12 cellular contexts compared by ENCODE assay signal in genomic region chr22:25120761-25121212, GRCh38.
DNase-seq lines count a peak whose midpoint lies in the region; ATAC-seq, FAIRE-seq and TF ChIP-seq lines count a peak whose summit lies in the region.
"Had no signal": no experiment of that assay in that cellular context is flagged by ENCODE, and none has a peak within 500 bp of the region (broad histone marks: within the 10 kb centered on the region; RNA-seq: fewer than 3 reads in every experiment).

No MANE protein-coding gene starts in this region.

- WGBS in esophagus, 2 donors = 56 to 57% methylated on average over 12 of the region's 12 CpGs
- 30 to 33% methylated on average over 12 of the region's 12 CpGs for WGBS in upper lobe of left lung, 2 donors

- ATAC-seq in mucosa of descending colon (peak; percentile 68), upper lobe of left lung (ENCODE audit: low FRiP score in 2 of 2) (peak in 1 of 2 donors; percentile 52), GM21515 (IDR thresholded peaks at IDR 0.05; ENCODE audit: unreplicated experiment) (no peak)

- no peak for FAIRE-seq in RCC 7860 (lab: Jason Lieb, UNC)
- FAIRE-seq: GM12892 had no signal

- no peak for TF ChIP-seq POLR2A in upper lobe of left lung (IDR thresholded peaks at IDR 0.05)

- TF ChIP-seq EP300 in upper lobe of left lung (IDR thresholded peaks at IDR 0.05) = peak in 1 of 4 donors; percentile 7

- H3K27ac ChIP-seq in RWPE1 = peak overlapping the region; percentile 46
- peak overlapping the region; percentile 57 to 78 for H3K27ac ChIP-seq in esophagus (ENCODE audit: low read depth in 2 of 2, low read length in 1 of 2)
- peak overlapping the region; percentile 75 to 81 (median 78) for H3K27ac ChIP-seq in upper lobe of left lung

- peaks cover 0 to 4% of the 10 kb centered on the region in 2 donors for H3K36me3 ChIP-seq in esophagus (ENCODE audit: control insufficient read depth in 2 of 2, insufficient read depth in 2 of 2, low read length in 1 of 2)
- no peaks in the 10 kb centered on the region for H3K36me3 ChIP-seq in mucosa of descending colon (ENCODE audit: low read depth)
- no peaks in the 10 kb centered on the region for H3K36me3 ChIP-seq in upper lobe of left lung

- DNase-seq in RWPE1 (ENCODE audit: low spot score) = no peak
- peak; percentile 52 to 67 (median 57) for DNase-seq in mucosa of descending colon
- peak in 1 of 2 donors; percentile 83 for DNase-seq in upper lobe of left lung
- no peak for DNase-seq in NCI-H2196 (lab: John Stamatoyannopoulos, UW; ENCODE audit: unreplicated experiment)
- DNase-seq in RCC 7860 (ENCODE audit: low spot score) = no peak
- DNase-seq: activated CD8-positive, alpha-beta memory T cell treated with anti-CD3 and anti-CD28 coated beads, Interleukin-2, amount 50 U/mL, for 4 hours; effector memory CD4-positive, alpha-beta T cell; NCI-H1436 treated with DMSO at 0.1 percent for 48 hours; OCI-M1 had no signal

- H3K4me3 ChIP-seq in esophagus (ENCODE audit: low read depth in 1 of 2, low read length in 2 of 2) = no peak overlapping the region
- H3K4me3 ChIP-seq in mucosa of descending colon = no peak overlapping the region
- no peak overlapping the region for H3K4me3 ChIP-seq in upper lobe of left lung

- no peaks in the 10 kb centered on the region for H3K9me3 ChIP-seq in esophagus (ENCODE audit: control insufficient read depth in 2 of 2, insufficient read depth in 1 of 2, low read depth in 1 of 2, low read length in 1 of 2)
- H3K9me3 ChIP-seq in mucosa of descending colon = no peaks in the 10 kb centered on the region
- no peaks in the 10 kb centered on the region for H3K9me3 ChIP-seq in upper lobe of left lung

- POLR2A ChIA-PET in RWPE1 (lab: Yijun Ruan, JAX; ENCODE audit: low non-redundant PET) = no interaction called here

- H3K27me3 ChIP-seq in esophagus (ENCODE audit: control insufficient read depth in 1 of 2, insufficient read depth in 2 of 2, low read length in 2 of 2) (no peaks in the 10 kb centered on the region), upper lobe of left lung (no peaks in the 10 kb centered on the region)

- H3K4me1 ChIP-seq in esophagus (ENCODE audit: control insufficient read depth in 2 of 2, insufficient read depth in 2 of 2, low read length in 1 of 2) (peaks cover 0 to 8% of the 10 kb centered on the region in 2 donors), mucosa of descending colon (ENCODE audit: low read depth) (peaks cover 12% of the 10 kb centered on the region), upper lobe of left lung (peaks cover 12 to 33% (median 20%) of the 10 kb centered on the region in 4 donors)

- intact Hi-C loops in mucosa of descending colon (cut with DNase I, micrococcal nuclease) = no loop called here

- TF ChIP-seq CTCF in RWPE1 (conservative IDR thresholded peaks at IDR 0.05; ENCODE audit: low read depth) (no peak), mucosa of descending colon (IDR thresholded peaks at IDR 0.05) (no peak), upper lobe of left lung (IDR thresholded peaks at IDR 0.05) (no peak)

- CTCF ChIA-PET in RWPE1 (lab: Yijun Ruan, JAX) = no interaction called here

Comparison
In these comparisons a context has a peak if more than half of its experiments do, and no peak if none do; other contexts are left out.
1. DNase-seq: peak in mucosa of descending colon (3 of 3); none in RWPE1 (single experiment), NCI-H2196 (single experiment) and RCC 7860 (single experiment).
2. Peak in every context shown above with its lines, with median percentiles within 50 percentile points of each other: H3K27ac ChIP-seq.